ENCODE assay signal across 20 cellular contexts in the genomic region with DNA sequence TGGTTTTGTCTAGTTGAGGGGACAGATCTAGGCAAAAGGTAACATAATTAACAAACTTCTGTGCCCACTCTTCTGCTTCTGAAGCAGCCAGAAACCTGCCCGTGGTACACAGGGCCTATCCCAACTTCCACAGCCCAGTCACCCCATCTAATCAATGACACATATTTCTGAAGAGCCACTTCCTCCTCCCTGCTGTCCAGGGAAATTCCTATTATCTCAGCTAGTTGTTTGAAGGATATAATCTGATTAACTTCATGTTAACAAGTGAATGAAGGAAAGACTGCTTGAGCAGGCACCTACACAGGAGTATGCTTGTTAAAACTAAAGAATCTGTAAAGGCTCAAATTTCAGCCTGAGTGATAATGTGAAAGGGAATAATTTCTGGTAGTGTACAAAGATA.
A peak's percentile ranks its signal among the peaks of the same experiment; 100 is the strongest.
DNase-seq lines count a peak whose midpoint lies in the region; ATAC-seq and TF ChIP-seq lines count a peak whose summit lies in the region.
"Had no signal": no experiment of that assay in that cellular context is flagged by ENCODE, and none has a peak within 500 bp of the region (broad histone marks: within the 10 kb centered on the region; RNA-seq: fewer than 3 reads in every experiment).

No MANE protein-coding gene starts in this region.

- TF ChIP-seq POLR2A in IMR-90 (IDR thresholded peaks at IDR 0.05; ENCODE audit: low read depth, low read length) = no peak

- no peak overlapping the region for H4K5ac ChIP-seq in IMR-90 (ENCODE audit: low read depth, low read length)

- H3K9ac ChIP-seq in IMR-90 (ENCODE audit: low read depth, low read length) = no peak overlapping the region

- H3K27ac Mint-ChIP-seq in nephron progenitor cell = peak overlapping the region; percentile 6
- no peak overlapping the region for H3K27ac Mint-ChIP-seq in stimulated activated effector memory CD8-positive, alpha-beta T cell treated with anti-CD3 and anti-CD28 coated beads, Interleukin-12 subunit alpha, Interleukin-12 subunit beta, amount 100 ng/mL, for 72 hours
- H3K27ac Mint-ChIP-seq: activated CD8-positive, alpha-beta T cell treated with anti-CD3 and anti-CD28 coated beads for 36 hours; dendritic cell treated with granulocyte-macrophage colony-stimulating factor and Interleukin-4, amounts not matched to agents 40 ng/mL and 50 ng/mL, for 4 days; stimulated activated naive CD8-positive, alpha-beta T cell treated with anti-CD3 and anti-CD28 coated beads, Interleukin-15, amount 100 ng/mL, for 72 hours had no signal

- no peak overlapping the region for H3K27ac ChIP-seq in IMR-90 (ENCODE audit: insufficient read depth, low read length)
- H3K27ac ChIP-seq: esophagus squamous epithelium, heart left ventricle had no signal

- no peaks in the 10 kb centered on the region for H3K27me3 ChIP-seq in IMR-90 (ENCODE audit: control insufficient read depth, insufficient read depth, low read length)
- H3K27me3 ChIP-seq: esophagus squamous epithelium, heart left ventricle had no signal

- H3K4ac ChIP-seq in IMR-90 (ENCODE audit: low read depth, low read length) = no peak overlapping the region

- no peaks in the 10 kb centered on the region for H3K9me1 ChIP-seq in IMR-90 (ENCODE audit: insufficient read depth, low read length)

- no peaks in the 10 kb centered on the region for H3K27me3 Mint-ChIP-seq in nephron progenitor cell (ENCODE audit: low read depth, poor library complexity)
- H3K27me3 Mint-ChIP-seq: dendritic cell treated with granulocyte-macrophage colony-stimulating factor and Interleukin-4, amounts not matched to agents 40 ng/mL and 50 ng/mL, for 4 days had no signal

- H4K20me1 ChIP-seq in IMR-90 (ENCODE audit: insufficient read depth, low read length) = no peaks in the 10 kb centered on the region

- H3K4me3 Mint-ChIP-seq in nephron progenitor cell = no peak overlapping the region
- no peak overlapping the region for H3K4me3 Mint-ChIP-seq in stimulated activated effector memory CD8-positive, alpha-beta T cell treated with anti-CD3 and anti-CD28 coated beads, Interleukin-12 subunit alpha, Interleukin-12 subunit beta, amount 100 ng/mL, for 72 hours
- H3K4me3 Mint-ChIP-seq: activated CD8-positive, alpha-beta T cell treated with anti-CD3 and anti-CD28 coated beads for 36 hours; dendritic cell treated with granulocyte-macrophage colony-stimulating factor and Interleukin-4, amounts not matched to agents 40 ng/mL and 50 ng/mL, for 4 days; stimulated activated naive CD8-positive, alpha-beta T cell treated with anti-CD3 and anti-CD28 coated beads, Interleukin-15, amount 100 ng/mL, for 72 hours had no signal

- peaks cover 26% of the 10 kb centered on the region for H3K4me1 Mint-ChIP-seq in nephron progenitor cell
- H3K4me1 Mint-ChIP-seq in stimulated activated effector memory CD8-positive, alpha-beta T cell treated with anti-CD3 and anti-CD28 coated beads, Interleukin-12 subunit alpha, Interleukin-12 subunit beta, amount 100 ng/mL, for 72 hours = peaks cover 6% of the 10 kb centered on the region

- no peak overlapping the region for H2BK15ac ChIP-seq in IMR-90 (ENCODE audit: low read depth, low read length)

- no peak overlapping the region for H4K91ac ChIP-seq in IMR-90 (ENCODE audit: insufficient read depth, low read depth, low read length)

- no peak overlapping the region for H3K23ac ChIP-seq in IMR-90 (ENCODE audit: low read depth, low read length)

- intact Hi-C loops in IMR-90 (cut with micrococcal nuclease) = no loop called here

- H3K4me3 ChIP-seq in IMR-90 (ENCODE audit: insufficient read depth, low read depth, low read length) (no peak overlapping the region), epithelial cell of esophagus (ENCODE audit: low read length) (no peak overlapping the region)
- H3K4me3 ChIP-seq: esophagus squamous epithelium, heart left ventricle had no signal

- no peak overlapping the region; the same call in 1 of the 2 replicates for H3K18ac ChIP-seq in IMR-90 (ENCODE audit: low read depth, low read length)

- no CpG with 5 or more reads among the region's 1 CpG for WGBS in IMR-90 (ENCODE audit: extremely low coverage in 2 of 2, insufficient read length in 1 of 2), 2 experiments

- no peak overlapping the region for H2BK5ac ChIP-seq in IMR-90 (ENCODE audit: low read depth, low read length, poor library complexity, severe bottlenecking)

- no peak overlapping the region for H2BK20ac ChIP-seq in IMR-90 (ENCODE audit: low read depth, low read length)

- TF ChIP-seq CTCF in IMR-90 (conservative IDR thresholded peaks at IDR 0.05; ENCODE audit: low read depth, low read length) = no peak
- TF ChIP-seq CTCF in epithelial cell of esophagus (IDR thresholded peaks at IDR 0.05; ENCODE audit: insufficient read depth, low read depth, low read length, missing control alignments) = no peak
- no peak for TF ChIP-seq CTCF in nephron progenitor cell (IDR thresholded peaks at IDR 0.05)

- no peak overlapping the region for H2BK120ac ChIP-seq in IMR-90 (ENCODE audit: low read depth, low read length)

- no peaks in the 10 kb centered on the region for H3K9me3 ChIP-seq in IMR-90 (ENCODE audit: control insufficient read depth, insufficient read depth, low read length)
- H3K9me3 ChIP-seq: esophagus squamous epithelium had no signal

- peaks cover 6% of the 10 kb centered on the region for H3K36me3 Mint-ChIP-seq in nephron progenitor cell (ENCODE audit: low read depth)
- H3K36me3 Mint-ChIP-seq in stimulated activated effector memory CD8-positive, alpha-beta T cell treated with anti-CD3 and anti-CD28 coated beads, Interleukin-12 subunit alpha, Interleukin-12 subunit beta, amount 100 ng/mL, for 72 hours = no peaks in the 10 kb centered on the region

- H3K14ac ChIP-seq in IMR-90 (replicated peaks; ENCODE audit: low read depth, low read length) = no peak overlapping the region

- H2AK5ac ChIP-seq in IMR-90 (ENCODE audit: low read depth, low read length) = no peak overlapping the region

- no peak for TF ChIP-seq RAD21 in IMR-90 (IDR thresholded peaks at IDR 0.05; ENCODE audit: low read length)

- peaks cover 21% of the 10 kb centered on the region for H3K9me3 Mint-ChIP-seq in nephron progenitor cell
- H3K9me3 Mint-ChIP-seq in stimulated activated effector memory CD8-positive, alpha-beta T cell treated with anti-CD3 and anti-CD28 coated beads, Interleukin-12 subunit alpha, Interleukin-12 subunit beta, amount 100 ng/mL, for 72 hours = peaks cover 2% of the 10 kb centered on the region
- H3K9me3 Mint-ChIP-seq: activated CD8-positive, alpha-beta T cell treated with anti-CD3 and anti-CD28 coated beads for 36 hours had no signal

- H4K8ac ChIP-seq in IMR-90 (ENCODE audit: low read depth in 2 of 2, low read length in 2 of 2) = no peak overlapping the region

- H3K4me1 ChIP-seq in IMR-90 (ENCODE audit: control insufficient read depth, insufficient read depth, low read length) = no peaks in the 10 kb centered on the region
- H3K4me1 ChIP-seq: esophagus squamous epithelium, heart left ventricle had no signal

- DNase-seq in Caki2 (ENCODE audit: low read depth) (peak; percentile 12), IMR-90 (no peak), epithelial cell of esophagus (ENCODE audit: low read depth) (peak; percentile 54), nephron progenitor cell (no peak), NCI-H1417 treated with DMSO at 0.1 percent for 48 hours (lab: John Stamatoyannopoulos, UW) (no peak), ureter (ENCODE audit: low spot score) (no peak), NCI-H446 treated with DMSO at 0.1 percent for 48 hours (lab: John Stamatoyannopoulos, UW) (no peak)
- DNase-seq in stimulated activated effector memory CD8-positive, alpha-beta T cell treated with anti-CD3 and anti-CD28 coated beads, Interleukin-12 subunit alpha, Interleukin-12 subunit beta, amount 100 ng/mL, for 72 hours (ENCODE audit: low spot score in 2 of 2) = no peak
- DNase-seq: activated CD8-positive, alpha-beta T cell treated with anti-CD3 and anti-CD28 coated beads for 36 hours; activated effector memory CD4-positive, alpha-beta T cell treated with Interleukin-2 at 50 U/mL for 16 hours; aorta; DMS79; esophagus squamous epithelium; heart left ventricle; NCI-H1930; NCI-H526 treated with DMSO at 0.1 percent for 48 hours; posterior cingulate gyrus; stimulated activated CD4-positive, alpha-beta T cell treated with anti-CD3 and anti-CD28 coated beads, Interleukin-12 subunit alpha, Interleukin-12 subunit beta, amount 100 ng/mL, for 4 hours; stimulated activated naive CD8-positive, alpha-beta T cell treated with anti-CD3 and anti-CD28 coated beads, Interleukin-15, amount 100 ng/mL, for 72 hours had no signal

- ATAC-seq in IMR-90 (ENCODE audit: low read depth) = peak; percentile 24; the same call in 1 of the 2 replicates
- no peak for ATAC-seq in stimulated activated effector memory CD8-positive, alpha-beta T cell treated with anti-CD3 and anti-CD28 coated beads, Interleukin-12 subunit alpha, Interleukin-12 subunit beta, amount 100 ng/mL, for 72 hours
- ATAC-seq: activated CD8-positive, alpha-beta T cell treated with anti-CD3 and anti-CD28 coated beads for 36 hours; heart left ventricle; stimulated activated naive CD8-positive, alpha-beta T cell treated with anti-CD3 and anti-CD28 coated beads, Interleukin-15, amount 100 ng/mL, for 72 hours had no signal

- CTCF ChIA-PET in IMR-90 (lab: Yijun Ruan, JAX) = no interaction called here

- H3K4me2 ChIP-seq in IMR-90 (ENCODE audit: low read depth, low read length) = peak overlapping the region; percentile 65; the same call in 1 of the 2 replicates

- BruUV-seq in IMR-90 (replicated peaks; lab: Mats Ljungman, UMichigan) = no TSS peak

- H2AFZ ChIP-seq in IMR-90 (replicated peaks; ENCODE audit: low read length, poor library complexity) = no peak overlapping the region

- dilution Hi-C loops in IMR-90 (cut with HindIII; ENCODE audit: low sequenced_read_pairs, unreplicated experiment) = no loop called here

- H2AK9ac ChIP-seq in IMR-90 (replicated peaks; ENCODE audit: low read depth, low read length, poor library complexity) = no peak overlapping the region

- no peaks in the 10 kb centered on the region for H3K79me1 ChIP-seq in IMR-90 (ENCODE audit: low read depth in 1 of 2, low read length in 2 of 2)

- in situ Hi-C loops in Caki2 (cut with HindIII; ENCODE audit: low pct_unique_long_range_greater_than_20kb, low sequenced_read_pairs) (no loop called here), IMR-90 (cut with MboI; ENCODE audit: low sequenced_read_pairs) (no loop called here)

- H3K36me3 ChIP-seq in IMR-90 (ENCODE audit: control insufficient read depth, insufficient read depth, low read length) = no peaks in the 10 kb centered on the region
- H3K36me3 ChIP-seq: esophagus squamous epithelium, heart left ventricle had no signal

- H3K56ac ChIP-seq in IMR-90 (ENCODE audit: extremely low read depth, insufficient read depth, low read length) = no peak overlapping the region

- POLR2A ChIA-PET in IMR-90 (lab: Charles Lee; ENCODE audit: unreplicated experiment) = no interaction called here

TF ChIP-seq in IMR-90, 13 proteins besides CTCF, POLR2A, EP300 and RAD21 (continues in another document):
- TF ChIP-seq FOS (IDR thresholded peaks at IDR 0.05; ENCODE audit: low read depth, low read length) = no peak

Comparison
In these comparisons a context has a peak if more than half of its experiments do, and no peak if none do; other contexts are left out.
1. DNase-seq: peak in Caki2 (single experiment) and epithelial cell of esophagus (single experiment); none in IMR-90 (single experiment), nephron progenitor cell (single experiment), stimulated activated effector memory CD8-positive, alpha-beta T cell treated with anti-CD3 and anti-CD28 coated beads, Interleukin-12 subunit alpha, Interleukin-12 subunit beta, amount 100 ng/mL, for 72 hours (0 of 2), NCI-H1417 treated with DMSO at 0.1 percent for 48 hours (single experiment), ureter (single experiment) and NCI-H446 treated with DMSO at 0.1 percent for 48 hours (single experiment).